In the genomic region with DNA sequence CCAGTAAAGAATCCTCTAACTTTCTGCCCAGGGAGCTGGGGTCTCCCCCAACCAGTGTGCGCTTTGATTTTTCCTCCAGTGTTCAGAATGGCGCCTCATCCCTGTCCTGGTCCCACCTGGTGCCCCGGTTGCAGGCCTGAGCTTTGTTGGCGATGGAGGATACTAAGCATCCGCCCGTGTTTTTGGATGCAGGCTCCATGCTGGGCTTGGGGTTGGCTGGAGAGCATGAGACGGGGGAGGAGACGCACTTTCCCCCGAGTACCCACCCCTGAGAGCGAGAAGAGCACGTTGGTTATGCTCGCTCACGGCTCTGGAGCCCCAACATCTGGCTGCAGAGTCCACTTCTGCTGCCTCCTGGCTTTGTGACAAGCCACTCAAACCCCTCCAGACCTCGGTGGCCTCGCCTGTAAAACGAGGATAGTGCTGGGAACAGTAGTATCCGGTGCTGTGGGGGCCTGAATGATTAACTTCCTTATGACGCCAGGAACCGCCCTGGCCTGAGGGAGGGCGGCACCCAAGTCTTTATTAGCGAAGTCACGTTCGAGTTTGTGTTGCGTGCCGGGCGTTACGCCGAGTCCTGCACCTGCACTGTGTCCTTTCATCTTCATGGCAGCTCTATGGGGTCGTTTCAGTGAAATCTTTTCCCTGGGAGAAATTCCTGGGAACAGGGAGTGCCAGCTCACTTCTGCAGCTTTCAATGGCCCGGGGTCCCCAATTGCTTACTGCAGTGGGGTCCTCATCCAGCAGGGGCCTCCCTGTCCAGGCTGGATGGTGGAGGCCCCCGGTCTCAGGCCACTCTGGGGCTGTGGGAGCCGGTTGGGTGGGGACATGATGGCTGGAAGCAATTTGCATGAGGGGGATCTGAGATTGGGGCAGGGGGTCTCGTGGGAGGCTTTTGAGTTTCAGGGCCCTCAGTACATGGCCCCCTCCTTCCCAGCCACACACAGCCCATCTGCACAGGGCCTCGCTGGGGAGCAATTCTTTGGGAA, we compare ENCODE assay signal across 10 cellular contexts. TPM values are rescaled to one million over a fixed set of nuclear protein-coding genes. Genes with fewer than 3 reads are reported as not detected.
DNase-seq lines count a peak whose midpoint lies in the region; ATAC-seq, FAIRE-seq and TF ChIP-seq lines count a peak whose summit lies in the region.
"Had no signal": no experiment of that assay in that cellular context is flagged by ENCODE, and none has a peak within 500 bp of the region (broad histone marks: within the 10 kb centered on the region; RNA-seq: fewer than 3 reads in every experiment).

No MANE protein-coding gene starts in this region.

- H4K20me1 ChIP-seq in endothelial cell of umbilical vein (replicated peaks; ENCODE audit: control insufficient read depth, extremely low read depth, insufficient read depth, low read length): no peaks in the 10 kb centered on the region
- no peaks in the 10 kb centered on the region for H4K20me1 ChIP-seq in GM23248 (ENCODE audit: insufficient read depth)

- DNase-seq in stimulated activated naive CD8-positive, alpha-beta T cell treated with anti-CD3 and anti-CD28 coated beads, Interleukin-15, amount 100 ng/mL, for 72 hours: no peak
- no peak for DNase-seq in stimulated activated naive CD8-positive, alpha-beta T cell treated with anti-CD3 and anti-CD28 coated beads, Interleukin-15, Interleukin-2, amounts not matched to agents 100 U/mL and 50 U/mL, for 24 hours
- DNase-seq in endothelial cell of umbilical vein (ENCODE audit: low read depth, low spot score): peak; percentile 48
- peak; percentile 16 for DNase-seq in mucosa of gallbladder (ENCODE audit: low spot score)
- no peak for DNase-seq in aorta
- no peak for DNase-seq in NCI-H510A treated with DMSO at 0.1 percent for 48 hours (lab: John Stamatoyannopoulos, UW)
- DNase-seq in middle frontal gyrus (ENCODE audit: extremely low spot score, low spot score): no peak
- DNase-seq in GM23248: no peak
- DNase-seq: NCI-H2029 treated with DMSO at 0.1 percent for 48 hours had no signal

- H3K9me3 ChIP-seq in endothelial cell of umbilical vein (replicated peaks; ENCODE audit: control insufficient read depth, insufficient read depth, low read length): no peaks in the 10 kb centered on the region
- no peaks in the 10 kb centered on the region for H3K9me3 ChIP-seq in aorta (ENCODE audit: control insufficient read depth, low read length)
- no peaks in the 10 kb centered on the region for H3K9me3 ChIP-seq in GM23248 (ENCODE audit: low read depth)

- H3K9ac ChIP-seq in endothelial cell of umbilical vein (replicated peaks; ENCODE audit: extremely low read depth, insufficient read depth, low read length) (no peak overlapping the region), GM23248 (no peak overlapping the region)

- H2AFZ ChIP-seq in endothelial cell of umbilical vein (ENCODE audit: low read depth, low read length): peak overlapping the region; percentile 77
- H2AFZ ChIP-seq in GM23248: no peak overlapping the region

- POLR2A ChIA-PET in endothelial cell of umbilical vein (lab: Charles Lee): interaction anchor here (0.6 kb wide), 1 partner anchor 81 kb away, joined by 3 read pairs; no protein-coding TSS in a partner anchor

- H3K4me1 Mint-ChIP-seq in stimulated activated naive CD8-positive, alpha-beta T cell treated with anti-CD3 and anti-CD28 coated beads, Interleukin-15, amount 100 ng/mL, for 72 hours: peaks cover 12% of the 10 kb centered on the region

- H3K36me3 ChIP-seq in endothelial cell of umbilical vein (ENCODE audit: control insufficient read depth in 2 of 2, extremely low read depth in 1 of 2, insufficient read depth in 2 of 2, low read length in 2 of 2): no peaks in the 10 kb centered on the region
- H3K36me3 ChIP-seq in aorta (ENCODE audit: control insufficient read depth in 1 of 2, insufficient read depth in 2 of 2, low read length in 1 of 2): no peaks in the 10 kb centered on the region
- no peaks in the 10 kb centered on the region for H3K36me3 ChIP-seq in GM23248 (ENCODE audit: low read depth)

- no peak for TF ChIP-seq CTCF in endothelial cell of umbilical vein (IDR thresholded peaks at IDR 0.05; ENCODE audit: extremely low read depth in 1 of 2, insufficient read depth in 1 of 2, low read depth in 1 of 2, low read length in 2 of 2)

- peak; percentile 33 for ATAC-seq in stimulated activated naive CD8-positive, alpha-beta T cell treated with anti-CD3 and anti-CD28 coated beads, Interleukin-15, amount 100 ng/mL, for 72 hours
- ATAC-seq in stimulated activated naive CD8-positive, alpha-beta T cell treated with anti-CD3 and anti-CD28 coated beads, Interleukin-15, Interleukin-2, amounts not matched to agents 100 U/mL and 50 U/mL, for 24 hours: no peak
- ATAC-seq in aorta (ENCODE audit: low FRiP score): peak; percentile 13

- H3K4me2 ChIP-seq in endothelial cell of umbilical vein (ENCODE audit: insufficient read depth, low read length): peak overlapping the region; percentile 1
- H3K4me2 ChIP-seq in GM23248 (ENCODE audit: unreplicated experiment): no peak overlapping the region

- H3K27me3 Mint-ChIP-seq in stimulated activated naive CD8-positive, alpha-beta T cell treated with anti-CD3 and anti-CD28 coated beads, Interleukin-15, amount 100 ng/mL, for 72 hours: peaks cover 10% of the 10 kb centered on the region

- peak; percentile 76 for FAIRE-seq in endothelial cell of umbilical vein (lab: Jason Lieb, UNC)

- CTCF ChIA-PET in endothelial cell of umbilical vein (lab: Charles Lee): interaction anchor here (1.0 to 1.3 kb wide), 3 partner anchors 9 to 104 kb away, joined by 3 to 4 read pairs (median 3); no protein-coding TSS in a partner anchor

- peak overlapping the region in 1 of 2 donors; percentile 38 for H3K4me3 Mint-ChIP-seq in stimulated activated naive CD8-positive, alpha-beta T cell treated with anti-CD3 and anti-CD28 coated beads, Interleukin-15, amount 100 ng/mL, for 72 hours

- H3K27me3 ChIP-seq in endothelial cell of umbilical vein (ENCODE audit: control insufficient read depth in 2 of 2, insufficient read depth in 2 of 2, low read length in 2 of 2) (no peaks in the 10 kb centered on the region), aorta (ENCODE audit: control insufficient read depth in 1 of 2, insufficient read depth in 2 of 2, low read length in 1 of 2) (no peaks in the 10 kb centered on the region), GM23248 (replicated peaks; ENCODE audit: insufficient read depth) (no peaks in the 10 kb centered on the region)

- in situ Hi-C loops in GM23248 (cut with MboI): no loop called here

- dilution Hi-C loops in endothelial cell of umbilical vein (cut with MboI; ENCODE audit: extremely low pct_ligation_motif_present, low sequenced_read_pairs): no loop called here

- H3K4me1 ChIP-seq in endothelial cell of umbilical vein (ENCODE audit: control insufficient read depth, extremely low read depth, insufficient read depth, low read length) (peaks cover 8% of the 10 kb centered on the region), aorta (ENCODE audit: control insufficient read depth in 1 of 2, insufficient read depth in 2 of 2, low read length in 2 of 2) (no peaks in the 10 kb centered on the region), GM23248 (ENCODE audit: insufficient read depth) (no peaks in the 10 kb centered on the region)

- intact Hi-C loops in endothelial cell of umbilical vein (cut with micrococcal nuclease): loop anchor here (5.0 kb wide), 2 partner anchors 128 to 132 kb away; no protein-coding TSS in a partner anchor
- intact Hi-C loops in aorta (cut with DNase I): loop anchor here in 1 of 2 donors (5.0 kb wide), 1 partner anchor 58 kb away; no protein-coding TSS in a partner anchor

- H3K27ac ChIP-seq in endothelial cell of umbilical vein (ENCODE audit: insufficient read depth, low read depth, low read length) (no peak overlapping the region), aorta (ENCODE audit: low read depth in 1 of 2, low read length in 2 of 2) (no peak overlapping the region), GM23248 (no peak overlapping the region)

- BruUV-seq in endothelial cell of umbilical vein (replicated peaks; lab: Mats Ljungman, UMichigan): no TSS peak

- no peaks in the 10 kb centered on the region for H3K9me3 Mint-ChIP-seq in stimulated activated naive CD8-positive, alpha-beta T cell treated with anti-CD3 and anti-CD28 coated beads, Interleukin-15, amount 100 ng/mL, for 72 hours

- no peaks in the 10 kb centered on the region for H3K79me2 ChIP-seq in endothelial cell of umbilical vein (ENCODE audit: control insufficient read depth, insufficient read depth, low read length)
- H3K79me2 ChIP-seq in GM23248 (ENCODE audit: insufficient read depth): no peaks in the 10 kb centered on the region

- H3K27ac Mint-ChIP-seq in stimulated activated naive CD8-positive, alpha-beta T cell treated with anti-CD3 and anti-CD28 coated beads, Interleukin-15, amount 100 ng/mL, for 72 hours: no peak overlapping the region

- no peaks in the 10 kb centered on the region for H3F3A ChIP-seq in GM23248 (ENCODE audit: insufficient read depth)

- no peaks in the 10 kb centered on the region for H3K9me1 ChIP-seq in endothelial cell of umbilical vein (replicated peaks; ENCODE audit: control insufficient read depth, extremely low read depth, insufficient read depth, low read length)

- H3K4me3 ChIP-seq in endothelial cell of umbilical vein (replicated peaks in 1 of 3; ENCODE audit: insufficient read depth in 1 of 3, low read depth in 1 of 3, low read length in 3 of 3): no peak overlapping the region
- H3K4me3 ChIP-seq in aorta (ENCODE audit: low read length in 2 of 2): no peak overlapping the region
- no peak overlapping the region for H3K4me3 ChIP-seq in GM23248

- no peaks in the 10 kb centered on the region for H3K9me2 ChIP-seq in GM23248 (ENCODE audit: insufficient read depth)

- whole genome bisulfite sequencing in aorta, 2 donors: 53 to 59% methylated on average over 33 to 34 of the region's 34 CpGs
- 55 to 61% methylated on average over 34 of the region's 34 CpGs for WGBS in GM23248 (ENCODE audit: low coverage in 1 of 2, low lambda C conversion rate in 2 of 2, missing lambda C conversion rate in 2 of 2), 2 experiments

- no peak for TF ChIP-seq POLR2A in endothelial cell of umbilical vein (IDR thresholded peaks at IDR 0.05; ENCODE audit: low read depth, low read length)

RNA-seq across cellular contexts. Expression of a gene that starts 25.5 kb away (rescaled TPM):
- total RNA-seq in endothelial cell of umbilical vein (not detected in 2 replicates), mucosa of gallbladder (not detected), aorta (under 1 TPM in 1 of 2 donors, not detected in 1; 0.49 TPM)
- polyA plus RNA-seq in endothelial cell of umbilical vein (not detected in 2 replicates), aorta (not detected), GM23248 (2016; fragmentation: Nextera tagmentation; extraction: Ambion mirVana) (not detected in 2 replicates)
- not detected in 2 replicates for polyA plus RNA-seq in endothelial cell of umbilical vein (2011; cell fraction: cytosol; rRNA removed)
- polyA plus RNA-seq in endothelial cell of umbilical vein (2011; cell fraction: nucleus; rRNA removed): not detected in 2 replicates
- polyA plus RNA-seq in endothelial cell of umbilical vein (2012): not detected in 2 replicates
- not detected in 2 replicates for polyA minus RNA-seq in endothelial cell of umbilical vein
- polyA minus RNA-seq in endothelial cell of umbilical vein (2011; cell fraction: cytosol; rRNA and poly(A)+ RNA removed): not detected
- not detected in 2 replicates for polyA minus RNA-seq in endothelial cell of umbilical vein (2011; cell fraction: nucleus; rRNA and poly(A)+ RNA removed)
- total RNA-seq in GM23248 (2014; rRNA removed; shearing (Covaris generic)): not detected in 2 replicates
- polyA plus RNA-seq: AG04450 had no signal

RNA-seq across cellular contexts. Expression of a gene that starts 51.6 kb away (rescaled TPM):
- total RNA-seq in endothelial cell of umbilical vein (23.5 and 25.1 TPM in 2 replicates), mucosa of gallbladder (20.7 TPM), aorta (10 to 100 TPM; 24.6 to 33.6 TPM)
- polyA plus RNA-seq in endothelial cell of umbilical vein (10.9 and 12.8 TPM in 2 replicates), aorta (10 to 100 TPM in 1 of 2 donors, 1 to 10 TPM in 1; 5.6 to 64.7 TPM), GM23248 (2016; fragmentation: Nextera tagmentation; extraction: Ambion mirVana) (7.2 and 9.3 TPM in 2 replicates)
- 7.9 and 8.7 TPM in 2 replicates for polyA plus RNA-seq in endothelial cell of umbilical vein (2011; cell fraction: cytosol; rRNA removed)
- polyA plus RNA-seq in endothelial cell of umbilical vein (2011; cell fraction: nucleus; rRNA removed): 57.3 and 60.2 TPM in 2 replicates
- 11.2 TPM in 2 replicates for polyA plus RNA-seq in endothelial cell of umbilical vein (2012)
- 25.0 and 29.9 TPM in 2 replicates for polyA minus RNA-seq in endothelial cell of umbilical vein
- polyA minus RNA-seq in endothelial cell of umbilical vein (2011; cell fraction: cytosol; rRNA and poly(A)+ RNA removed): 12.9 TPM
- polyA minus RNA-seq in endothelial cell of umbilical vein (2011; cell fraction: nucleus; rRNA and poly(A)+ RNA removed): 32.3 and 39.3 TPM in 2 replicates
- total RNA-seq in GM23248 (2014; rRNA removed; shearing (Covaris generic)): 5.2 and 5.8 TPM in 2 replicates

RNA-seq across cellular contexts. Expression of a gene that starts 51.6 kb away (rescaled TPM):
- total RNA-seq in endothelial cell of umbilical vein (52.2 and 65.1 TPM in 2 replicates), mucosa of gallbladder (41.4 TPM), aorta (10 to 100 TPM; 31.7 to 37.0 TPM)
- polyA plus RNA-seq in endothelial cell of umbilical vein (65.5 and 69.1 TPM in 2 replicates), aorta (10 to 100 TPM; 51.7 to 69.7 TPM), GM23248 (2016; fragmentation: Nextera tagmentation; extraction: Ambion mirVana) (122 and 126 TPM in 2 replicates)
- polyA plus RNA-seq in endothelial cell of umbilical vein (2011; cell fraction: cytosol; rRNA removed): 65.8 and 68.3 TPM in 2 replicates
- polyA plus RNA-seq in endothelial cell of umbilical vein (2011; cell fraction: nucleus; rRNA removed): 41.0 and 44.1 TPM in 2 replicates
- polyA plus RNA-seq in endothelial cell of umbilical vein (2012): 86.5 and 87.5 TPM in 2 replicates
- polyA minus RNA-seq in endothelial cell of umbilical vein: 30.8 and 46.2 TPM in 2 replicates
- polyA minus RNA-seq in endothelial cell of umbilical vein (2011; cell fraction: cytosol; rRNA and poly(A)+ RNA removed): 36.0 TPM
- 20.7 and 23.2 TPM in 2 replicates for polyA minus RNA-seq in endothelial cell of umbilical vein (2011; cell fraction: nucleus; rRNA and poly(A)+ RNA removed)
- 22.6 and 45.0 TPM in 2 replicates for total RNA-seq in GM23248 (2014; rRNA removed; shearing (Covaris generic))

RNA-seq across cellular contexts. Expression of a gene that starts 57.8 kb away (rescaled TPM):
- total RNA-seq in endothelial cell of umbilical vein: not detected in 2 replicates
- polyA plus RNA-seq in endothelial cell of umbilical vein: not detected in 2 replicates
- polyA plus RNA-seq in endothelial cell of umbilical vein (2011; cell fraction: cytosol; rRNA removed): not detected in 2 replicates
- not detected in 2 replicates for polyA plus RNA-seq in endothelial cell of umbilical vein (2011; cell fraction: nucleus; rRNA removed)
- not detected in 2 replicates for polyA plus RNA-seq in endothelial cell of umbilical vein (2012)
- not detected in 2 replicates for polyA minus RNA-seq in endothelial cell of umbilical vein
- polyA minus RNA-seq in endothelial cell of umbilical vein (2011; cell fraction: cytosol; rRNA and poly(A)+ RNA removed): not detected
- polyA minus RNA-seq in endothelial cell of umbilical vein (2011; cell fraction: nucleus; rRNA and poly(A)+ RNA removed): not detected in 2 replicates
- 43.8 TPM for total RNA-seq in mucosa of gallbladder
- total RNA-seq in aorta: 100 to 1,000 TPM in 1 of 2 donors, 10 to 100 TPM in 1; 75.7 to 108 TPM
- 100 to 1,000 TPM in 1 of 2 donors, 10 to 100 TPM in 1; 26.4 to 130 TPM for polyA plus RNA-seq in aorta
- total RNA-seq in GM23248 (2014; rRNA removed; shearing (Covaris generic)): 25.3 and 36.0 TPM in 2 replicates
- polyA plus RNA-seq in GM23248 (2016; fragmentation: Nextera tagmentation; extraction: Ambion mirVana): 20.7 and 21.2 TPM in 2 replicates

Comparison
In these comparisons a context has a peak if more than half of its experiments do, and no peak if none do; other contexts are left out.
1. DNase-seq: peak in endothelial cell of umbilical vein (single experiment) and mucosa of gallbladder (single experiment); none in stimulated activated naive CD8-positive, alpha-beta T cell treated with anti-CD3 and anti-CD28 coated beads, Interleukin-15, amount 100 ng/mL, for 72 hours (0 of 2), stimulated activated naive CD8-positive, alpha-beta T cell treated with anti-CD3 and anti-CD28 coated beads, Interleukin-15, Interleukin-2, amounts not matched to agents 100 U/mL and 50 U/mL, for 24 hours (single experiment), aorta (0 of 2), NCI-H510A treated with DMSO at 0.1 percent for 48 hours (single experiment), middle frontal gyrus (single experiment) and GM23248 (single experiment).